ENCODE assay signal across 1 cellular context in the genomic region with DNA sequence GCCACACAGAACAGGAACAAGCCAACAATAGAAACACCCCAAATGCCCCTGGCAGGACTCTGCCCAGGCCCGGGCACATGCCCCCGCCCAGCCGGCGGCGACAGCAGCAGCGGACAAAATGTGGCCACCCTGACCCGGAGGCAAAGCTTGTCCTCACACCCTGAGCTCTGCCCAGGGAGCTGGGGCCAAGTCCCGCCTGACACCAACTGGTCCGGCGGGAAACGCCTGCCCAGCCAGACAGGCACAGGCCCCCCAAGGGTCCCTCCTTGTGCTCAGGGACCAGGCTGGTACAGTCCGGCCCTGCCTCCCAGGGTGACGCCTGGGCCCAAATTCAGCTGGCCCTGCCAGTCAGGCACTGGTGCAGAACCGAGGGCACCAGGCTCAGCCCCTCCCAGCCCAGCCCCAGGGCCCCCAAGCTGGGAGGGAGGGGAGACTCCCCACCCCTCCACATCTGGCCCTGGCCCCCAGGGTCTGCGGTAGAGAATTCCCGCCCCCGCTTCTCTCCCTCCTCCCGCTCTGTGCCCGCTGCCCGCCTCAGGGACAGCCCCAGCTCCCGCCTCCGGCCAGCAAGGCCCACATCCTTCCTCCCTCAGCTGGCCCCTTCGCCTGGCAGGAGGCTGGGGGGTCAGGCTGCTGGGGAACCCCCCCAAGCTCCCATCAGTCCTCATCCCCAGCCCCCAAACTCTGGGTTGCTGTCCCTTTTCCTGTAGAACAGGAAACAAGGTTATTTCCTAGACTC.
TF ChIP-seq lines count a peak whose summit lies in the region.

No MANE protein-coding gene starts in this region.

TF ChIP-seq in IMR-90, 13 proteins besides CTCF, POLR2A, EP300 and RAD21:
- TF ChIP-seq MAFK (IDR thresholded peaks at IDR 0.05; ENCODE audit: low read depth, low read length) (no peak), SMC3 (IDR thresholded peaks at IDR 0.05; ENCODE audit: low read depth, low read length) (no peak), FOS (IDR thresholded peaks at IDR 0.05; ENCODE audit: low read depth, low read length) (no peak), CEBPB (IDR thresholded peaks at IDR 0.05; ENCODE audit: low read depth, low read length) (no peak), MAZ (IDR thresholded peaks at IDR 0.05; ENCODE audit: borderline replicate concordance, low read depth, low read length) (no peak), MXI1 (IDR thresholded peaks at IDR 0.05; ENCODE audit: borderline replicate concordance, low read depth, low read length) (no peak), RFX5 (IDR thresholded peaks at IDR 0.05; ENCODE audit: low read depth, low read length) (no peak), ELK1 (IDR thresholded peaks at IDR 0.05; ENCODE audit: borderline replicate concordance, low read depth, low read length) (no peak), RCOR1 (IDR thresholded peaks at IDR 0.05; ENCODE audit: insufficient replicate concordance, low read length) (no peak), CHD1 (IDR thresholded peaks at IDR 0.05; ENCODE audit: low read depth, low read length) (no peak), NFE2L2 (IDR thresholded peaks at IDR 0.05; ENCODE audit: low read depth, low read length) (no peak), BHLHE40 (IDR thresholded peaks at IDR 0.05; ENCODE audit: low read depth, low read length) (no peak)
- TF ChIP-seq, protein P1, sequence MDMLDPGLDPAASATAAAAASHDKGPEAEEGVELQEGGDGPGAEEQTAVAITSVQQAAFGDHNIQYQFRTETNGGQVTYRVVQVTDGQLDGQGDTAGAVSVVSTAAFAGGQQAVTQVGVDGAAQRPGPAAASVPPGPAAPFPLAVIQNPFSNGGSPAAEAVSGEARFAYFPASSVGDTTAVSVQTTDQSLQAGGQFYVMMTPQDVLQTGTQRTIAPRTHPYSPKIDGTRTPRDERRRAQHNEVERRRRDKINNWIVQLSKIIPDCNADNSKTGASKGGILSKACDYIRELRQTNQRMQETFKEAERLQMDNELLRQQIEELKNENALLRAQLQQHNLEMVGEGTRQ (IDR thresholded peaks at IDR 0.05; ENCODE audit: low read depth, low read length): no peak
